In genomic region chr1:245126530-245126929, GRCh38 we compare ENCODE assay signal across 26 cellular contexts. TPM values are rescaled to one million over a fixed set of nuclear protein-coding genes. Genes with fewer than 3 reads are reported as not detected.
"Had no signal": no experiment of that assay in that cellular context is flagged by ENCODE, and none has a peak within 500 bp of the region (broad histone marks: within the 10 kb centered on the region; RNA-seq: fewer than 3 reads in every experiment).

No MANE protein-coding gene starts in this region.

- H3K4me2 ChIP-seq: smooth muscle cell had no signal

- H3K9ac ChIP-seq: parathyroid adenoma had no signal

- H3K9me3 Mint-ChIP-seq: naive thymus-derived CD8-positive, alpha-beta T cell; nephron; stimulated activated memory B cell treated with anti-CD40 and anti-IgM and Interleukin-4, amounts not matched to agents 10 μg/mL and 1 μg/mL and 100 μg/mL, for 72 hours; stimulated activated naive CD8-positive, alpha-beta T cell treated with anti-CD3 and anti-CD28 coated beads, Interleukin-15, amount 100 ng/mL, for 72 hours had no signal

- H3K27ac ChIP-seq: lower lobe of right lung, parathyroid adenoma, psoas muscle, right lobe of liver, tibial nerve, vagina had no signal

- H2AFZ ChIP-seq: parathyroid adenoma had no signal

- ATAC-seq: left lobe of liver; left ventricle myocardium superior; lower lobe of right lung; naive thymus-derived CD8-positive, alpha-beta T cell; psoas muscle; right lobe of liver; stimulated activated memory B cell treated with anti-CD40 and anti-IgM and Interleukin-4, amounts not matched to agents 10 μg/mL and 1 μg/mL and 100 μg/mL, for 72 hours; stimulated activated naive CD8-positive, alpha-beta T cell treated with anti-CD3 and anti-CD28 coated beads, Interleukin-15, amount 100 ng/mL, for 72 hours had no signal

- H3K36me3 Mint-ChIP-seq: naive thymus-derived CD8-positive, alpha-beta T cell; stimulated activated memory B cell treated with anti-CD40 and anti-IgM and Interleukin-4, amounts not matched to agents 10 μg/mL and 1 μg/mL and 100 μg/mL, for 72 hours had no signal

- H3K27me3 ChIP-seq: right lobe of liver, vagina had no signal

- H3K9me3 ChIP-seq: lower lobe of right lung, psoas muscle, right lobe of liver, tibial nerve, vagina had no signal

- H3K27ac Mint-ChIP-seq: naive thymus-derived CD8-positive, alpha-beta T cell; nephron; stimulated activated memory B cell treated with anti-CD40 and anti-IgM and Interleukin-4, amounts not matched to agents 10 μg/mL and 1 μg/mL and 100 μg/mL, for 72 hours; type B pancreatic cell had no signal

- H3K4me3 ChIP-seq: lower lobe of right lung, psoas muscle, right lobe of liver, smooth muscle cell, tibial nerve, vagina had no signal

- H3K79me2 ChIP-seq: parathyroid adenoma had no signal

- DNase-seq: kidney glomerular epithelial cell; left cardiac atrium; left ventricle myocardium superior; lower lobe of right lung; mammary epithelial cell; mesenchymal stem cell; naive thymus-derived CD8-positive, alpha-beta T cell; nucleus accumbens; psoas muscle; right lobe of liver; stimulated activated CD4-positive, alpha-beta T cell treated with anti-CD3 and anti-CD28 coated beads, Interleukin-1b, Interleukin-23, amount 100 ng/mL, for 48 hours; stimulated activated CD4-positive, alpha-beta T cell treated with anti-CD3 and anti-CD28 coated beads, Interleukin-2, amount 100 ng/mL, for 48 hours; stimulated activated CD4-positive, alpha-beta T cell treated with anti-CD3 and anti-CD28 coated beads, Interleukin-4, amount 100 ng/mL, for 4 hours; stimulated activated CD8-positive, alpha-beta memory T cell treated with anti-CD3 and anti-CD28 coated beads, Interleukin-4, amount 100 ng/mL, for 48 hours; stimulated activated naive CD4-positive, alpha-beta T cell treated with Interleukin-2 at 50 U/mL for 16 hours; stimulated activated naive CD8-positive, alpha-beta T cell treated with anti-CD3 and anti-CD28 coated beads, Interleukin-15, amount 100 ng/mL, for 72 hours; substantia nigra had no signal

- FAIRE-seq: keratinocyte had no signal

- H3K36me3 ChIP-seq: right lobe of liver, vagina had no signal

- H3K4me1 ChIP-seq: lower lobe of right lung, parathyroid adenoma, psoas muscle, right lobe of liver, tibial nerve had no signal

RNA-seq across cellular contexts. Expression of gene KIF26B, which starts 28.3 kb away (rescaled TPM):
- polyA plus RNA-seq: naive thymus-derived CD8-positive, alpha-beta T cell had no signal
